In the genomic region with DNA sequence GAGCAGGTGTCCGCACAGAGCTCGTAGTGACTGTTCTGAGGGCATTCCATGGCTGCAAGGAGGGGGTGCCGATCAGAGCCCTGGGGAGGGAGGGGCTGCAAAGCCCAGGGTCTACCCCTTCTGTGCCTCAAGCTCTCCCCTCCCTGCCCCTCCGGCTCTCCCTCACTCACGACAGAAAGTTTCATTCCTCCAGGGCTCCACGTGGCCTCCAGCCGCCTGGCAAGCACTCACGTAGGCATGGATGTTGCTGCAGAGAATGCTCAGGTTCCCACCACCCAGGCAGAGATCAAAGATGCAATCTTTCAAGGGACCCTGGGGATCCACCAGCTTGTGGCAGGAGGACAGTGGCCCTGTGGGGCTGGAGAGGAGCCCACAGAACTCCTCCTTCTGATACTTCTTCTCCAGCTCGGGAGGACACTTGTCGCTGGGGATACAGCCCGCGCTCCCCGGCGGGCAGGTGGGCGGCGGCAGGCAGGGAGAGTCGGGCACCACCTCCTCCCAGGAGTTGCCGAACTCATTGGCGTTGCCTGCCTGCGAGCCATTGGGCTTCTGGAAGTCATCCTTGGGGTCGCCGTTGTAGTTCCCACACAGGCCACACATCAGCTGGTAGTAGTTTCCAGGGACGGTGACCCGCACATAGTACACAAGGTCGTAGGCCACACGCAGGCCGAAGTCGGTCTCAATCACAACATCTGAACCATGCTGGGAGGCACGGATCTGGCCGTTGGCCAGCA, we compare ENCODE assay signal across 6 cellular contexts. TPM values are rescaled to one million over a fixed set of nuclear protein-coding genes. Genes with fewer than 3 reads are reported as not detected.
DNase-seq lines count a peak whose midpoint lies in the region; ATAC-seq, FAIRE-seq and TF ChIP-seq lines count a peak whose summit lies in the region.
"Not testable (repeated sequence)": the region's sequence is repeated elsewhere in the genome, so short reads cannot be mapped to it uniquely, and the experiment has no call there.

No MANE protein-coding gene starts in this region.

- intact Hi-C loops in HepG2 (cut with micrococcal nuclease; ENCODE audit: unreplicated experiment); aorta (cut with DNase I): not testable (repeated sequence)

- not testable (repeated sequence) for H3K4me2 ChIP-seq in GM23338; HepG2 (ENCODE audit: low read depth, low read length)

- not testable (repeated sequence) for TF ChIP-seq POLR2A in HepG2 (IDR thresholded peaks at IDR 0.05; ENCODE audit: insufficient read depth in 1 of 2, low read depth in 2 of 2, low read length in 2 of 2)

- not testable (repeated sequence) for H3K27ac ChIP-seq in GM23338 (ENCODE audit: low read depth); aorta (ENCODE audit: low read depth in 1 of 2, low read length in 2 of 2)
- peak overlapping the region; percentile 67 for H3K27ac ChIP-seq in HepG2 (ENCODE audit: extremely low read length, insufficient read depth, low read length)

- H3K27ac Mint-ChIP-seq in GM23338; activated T-cell treated with anti-CD3 and anti-CD28 coated beads, Interleukin-2, amount 50 U/mL, for 24 hours; chondrocyte (ENCODE audit: unreplicated experiment): not testable (repeated sequence)
- H3K27ac Mint-ChIP-seq in neural crest cell (ENCODE audit: unreplicated experiment) = peak overlapping the region; percentile 50

- not testable (repeated sequence) for H3K79me2 ChIP-seq in GM23338 (replicated peaks; ENCODE audit: insufficient read depth); HepG2 (ENCODE audit: insufficient read depth, low read length)

- H3K4me1 Mint-ChIP-seq in GM23338; activated T-cell treated with anti-CD3 and anti-CD28 coated beads, Interleukin-2, amount 50 U/mL, for 24 hours (ENCODE audit: low read depth); chondrocyte (ENCODE audit: low read depth); neural crest cell: not testable (repeated sequence)

- not testable (repeated sequence) for TF ChIP-seq EP300 in HepG2 (IDR thresholded peaks at IDR 0.05; ENCODE audit: low read depth in 2 of 2, low read length in 2 of 2); HepG2 (CRISPR knock-in tag; IDR thresholded peaks at IDR 0.05; ENCODE audit: borderline replicate concordance)

- H3K9ac ChIP-seq in HepG2 (ENCODE audit: insufficient read depth, low read depth, low read length) = not testable (repeated sequence)

- not testable (repeated sequence) for H3K4me1 ChIP-seq in GM23338 (ENCODE audit: insufficient read depth); aorta (ENCODE audit: control insufficient read depth in 1 of 2, insufficient read depth in 2 of 2, low read length in 2 of 2)
- H3K4me1 ChIP-seq in HepG2 (ENCODE audit: insufficient read depth, low read length) = peaks cover 40% of the 10 kb centered on the region

- H2AFZ ChIP-seq in GM23338; HepG2 (ENCODE audit: low read length): not testable (repeated sequence)

- H3K4me3 Mint-ChIP-seq in GM23338; activated T-cell treated with anti-CD3 and anti-CD28 coated beads, Interleukin-2, amount 50 U/mL, for 24 hours; chondrocyte (ENCODE audit: unreplicated experiment); neural crest cell: not testable (repeated sequence)

- WGBS in HepG2 (ENCODE audit: low lambda C conversion rate) = 90% methylated on average over 8 of the region's 30 CpGs
- WGBS in aorta, 2 donors = 81% methylated on average over 21 to 24 of the region's 30 CpGs

- H4K20me1 ChIP-seq in GM23338 (replicated peaks; ENCODE audit: insufficient read depth); HepG2 (ENCODE audit: insufficient read depth, low read length): not testable (repeated sequence)

- H3K36me3 Mint-ChIP-seq in GM23338 (ENCODE audit: low read depth); chondrocyte (ENCODE audit: low read depth); neural crest cell (ENCODE audit: low read depth): not testable (repeated sequence)
- H3K36me3 Mint-ChIP-seq in activated T-cell treated with anti-CD3 and anti-CD28 coated beads, Interleukin-2, amount 50 U/mL, for 24 hours (ENCODE audit: low read depth) = peaks cover 13% of the 10 kb centered on the region

- H3K9me3 Mint-ChIP-seq in GM23338; activated T-cell treated with anti-CD3 and anti-CD28 coated beads, Interleukin-2, amount 50 U/mL, for 24 hours; chondrocyte (ENCODE audit: low read depth); neural crest cell: not testable (repeated sequence)

- not testable (repeated sequence) for H3F3A ChIP-seq in GM23338 (replicated peaks; ENCODE audit: low read depth)

- not testable (repeated sequence) for H3K4me3 ChIP-seq in GM23338; HepG2 (replicated peaks in 1 of 3; ENCODE audit: insufficient read depth in 1 of 3, low read depth in 2 of 3, low read length in 3 of 3); aorta (ENCODE audit: low read length in 2 of 2)

- H3K9me2 ChIP-seq in GM23338 (ENCODE audit: insufficient read depth) = not testable (repeated sequence)

- TF ChIP-seq CTCF in GM23338 (conservative IDR thresholded peaks at IDR 0.05; ENCODE audit: low read depth in 2 of 2); chondrocyte (IDR thresholded peaks at IDR 0.05); HepG2 (CRISPR knock-in tag; IDR thresholded peaks at IDR 0.05); neural crest cell (conservative IDR thresholded peaks at IDR 0.05): not testable (repeated sequence)

- in situ Hi-C loops in HepG2 (cut with HindIII; ENCODE audit: extremely low pct_ligation_motif_present, low pct_unique_long_range_greater_than_20kb) = not testable (repeated sequence)

- not testable (repeated sequence) for FAIRE-seq in HepG2 (lab: Jason Lieb, UNC)

- POLR2A ChIA-PET in HepG2 (lab: Yijun Ruan, JAX) = not testable (repeated sequence)

- peak; percentile 22; the same call in 2 of the 3 replicates for ATAC-seq in GM23338
- not testable (repeated sequence) for ATAC-seq in HepG2; aorta (ENCODE audit: low FRiP score)

- not testable (repeated sequence) for DNase-seq in GM23338 (ENCODE audit: low spot score); HepG2 (ENCODE audit: low spot score); neural crest cell (ENCODE audit: low read depth, low spot score)
- DNase-seq in activated T-cell treated with anti-CD3 and anti-CD28 coated beads, Interleukin-2, amount 50 U/mL, for 24 hours = peak; percentile 26
- DNase-seq in chondrocyte (ENCODE audit: low spot score) (peak; percentile 55), aorta (peak; percentile 42 to 76)

- BruUV-seq in HepG2 (replicated peaks; lab: Mats Ljungman, UMichigan) = not testable (repeated sequence)

- not testable (repeated sequence) for H3K36me3 ChIP-seq in GM23338 (ENCODE audit: insufficient read depth); HepG2 (replicated peaks in 1 of 2; ENCODE audit: control insufficient read depth in 1 of 2, insufficient read depth in 2 of 2, low read length in 2 of 2); aorta (ENCODE audit: control insufficient read depth in 1 of 2, insufficient read depth in 2 of 2, low read length in 1 of 2)

- H3K27me3 ChIP-seq in GM23338 (ENCODE audit: insufficient read depth); HepG2 (ENCODE audit: control insufficient read depth in 1 of 2, insufficient read depth in 2 of 2, low read length in 2 of 2); aorta (ENCODE audit: control insufficient read depth in 1 of 2, insufficient read depth in 2 of 2, low read length in 1 of 2): not testable (repeated sequence)

- TF ChIP-seq RAD21 in HepG2 (CRISPR knock-in tag; IDR thresholded peaks at IDR 0.05) = not testable (repeated sequence)

- H3K27me3 Mint-ChIP-seq in GM23338 (ENCODE audit: insufficient read depth, low read depth, poor library complexity); activated T-cell treated with anti-CD3 and anti-CD28 coated beads, Interleukin-2, amount 50 U/mL, for 24 hours; chondrocyte (ENCODE audit: low read depth); neural crest cell (ENCODE audit: low read depth): not testable (repeated sequence)

- H3K9me3 ChIP-seq in HepG2 (ENCODE audit: low read length); aorta (ENCODE audit: control insufficient read depth, low read length): not testable (repeated sequence)

- CTCF ChIA-PET in HepG2 (lab: Yijun Ruan, JAX; ENCODE audit: low intra/inter-chr PET ratio, low total read pairs) = not testable (repeated sequence)

RNA-seq across cellular contexts. Expression of gene FBL, which starts 39.8 kb away (rescaled TPM):
- total RNA-seq in GM23338 (2014; rRNA removed; shearing (Covaris generic)) = 403 and 426 TPM in 2 replicates
- polyA plus RNA-seq in GM23338 (2016; fragmentation: Nextera tagmentation; extraction: Ambion mirVana) (553 and 579 TPM in 2 replicates), HepG2 (2011; rRNA removed) (408 and 468 TPM in 2 replicates), aorta (100 to 1,000 TPM; 158 to 232 TPM)
- total RNA-seq in chondrocyte (95.0 to 119 TPM (median 104 TPM) in 3 replicates), HepG2 (2016; rRNA removed; fragmentation: Illumina TruSeq; extraction: Trizol) (153 and 235 TPM in 2 replicates), neural crest cell (473 and 489 TPM in 2 replicates), aorta (100 to 1,000 TPM; 121 to 150 TPM)
- total RNA-seq in HepG2 (2016; cell fraction: cytosol; rRNA removed; fragmentation: Illumina TruSeq; extraction: Trizol; ENCODE audit: low read depth) = 97.6 and 118 TPM in 2 replicates
- 156 and 237 TPM in 2 replicates for total RNA-seq in HepG2 (2016; cell fraction: insoluble cytoplasmic fraction; rRNA removed; fragmentation: Illumina TruSeq; extraction: Trizol)
- 195 and 220 TPM in 2 replicates for total RNA-seq in HepG2 (2016; cell fraction: membrane; rRNA removed; fragmentation: Illumina TruSeq; extraction: Trizol)
- 85.6 and 92.5 TPM in 2 replicates for total RNA-seq in HepG2 (2016; cell fraction: nucleus; rRNA removed; fragmentation: Illumina TruSeq; extraction: Trizol)
- polyA plus RNA-seq in HepG2 (2011; cell fraction: cytosol; rRNA removed) = 399 and 528 TPM in 2 replicates
- polyA plus RNA-seq in HepG2 (2011; cell fraction: nucleus; rRNA removed) = 142 and 169 TPM in 2 replicates
- polyA plus RNA-seq in HepG2 (2012) = 311 and 349 TPM in 2 replicates
- 376 and 452 TPM in 2 replicates for polyA plus RNA-seq in HepG2 (2016; cell fraction: cytosol; fragmentation: Illumina TruSeq; extraction: Trizol; ENCODE audit: low read depth)
- polyA plus RNA-seq in HepG2 (2016; cell fraction: insoluble cytoplasmic fraction; fragmentation: Illumina TruSeq; extraction: Trizol; ENCODE audit: low read depth) = 420 and 553 TPM in 2 replicates
- polyA plus RNA-seq in HepG2 (2016; cell fraction: membrane; fragmentation: Illumina TruSeq; extraction: Trizol; ENCODE audit: low read depth) = 376 and 422 TPM in 2 replicates
- polyA plus RNA-seq in HepG2 (2016; cell fraction: nucleus; fragmentation: Illumina TruSeq; extraction: Trizol; ENCODE audit: insufficient read depth, low read depth) = 243 and 256 TPM in 2 replicates
- polyA minus RNA-seq in HepG2 (2011; rRNA and poly(A)+ RNA removed; ENCODE audit: low replicate concordance) = 543 and 868 TPM in 2 replicates
- 96.2 and 102 TPM in 2 replicates for polyA minus RNA-seq in HepG2 (2011; cell fraction: cytosol; rRNA and poly(A)+ RNA removed)
- 21.2 and 34.9 TPM in 2 replicates for polyA minus RNA-seq in HepG2 (2011; cell fraction: nucleus; rRNA and poly(A)+ RNA removed)

RNA-seq across cellular contexts. Expression of gene FCGBP, which starts 48.4 kb away (rescaled TPM):
- 3.0 and 3.6 TPM in 2 replicates for total RNA-seq in GM23338 (2014; rRNA removed; shearing (Covaris generic))
- polyA plus RNA-seq in GM23338 (2016; fragmentation: Nextera tagmentation; extraction: Ambion mirVana) (0.28 and 0.44 TPM in 2 replicates), HepG2 (2011; rRNA removed) (1.3 and 2.4 TPM in 2 replicates), aorta (10 to 100 TPM in 1 of 2 donors, 1 to 10 TPM in 1; 1.4 to 16.5 TPM)
- total RNA-seq in chondrocyte (0.31 to 1.6 TPM (median 0.42 TPM) in 3 replicates), HepG2 (2016; rRNA removed; fragmentation: Illumina TruSeq; extraction: Trizol) (7.0 and 7.2 TPM in 2 replicates), neural crest cell (1.0 and 1.6 TPM in 2 replicates), aorta (100 to 1,000 TPM in 1 of 2 donors, 10 to 100 TPM in 1; 71.2 to 790 TPM)
- 1.8 and 1.9 TPM in 2 replicates for total RNA-seq in HepG2 (2016; cell fraction: cytosol; rRNA removed; fragmentation: Illumina TruSeq; extraction: Trizol; ENCODE audit: low read depth)
- 4.6 and 6.9 TPM in 2 replicates for total RNA-seq in HepG2 (2016; cell fraction: insoluble cytoplasmic fraction; rRNA removed; fragmentation: Illumina TruSeq; extraction: Trizol)
- 2.4 and 3.0 TPM in 2 replicates for total RNA-seq in HepG2 (2016; cell fraction: membrane; rRNA removed; fragmentation: Illumina TruSeq; extraction: Trizol)
- total RNA-seq in HepG2 (2016; cell fraction: nucleus; rRNA removed; fragmentation: Illumina TruSeq; extraction: Trizol) = 8.3 and 8.8 TPM in 2 replicates
- polyA plus RNA-seq in HepG2 (2011; cell fraction: cytosol; rRNA removed) = 1.5 and 2.4 TPM in 2 replicates
- 5.0 and 8.4 TPM in 2 replicates for polyA plus RNA-seq in HepG2 (2011; cell fraction: nucleus; rRNA removed)
- polyA plus RNA-seq in HepG2 (2012) = 3.0 and 7.8 TPM in 2 replicates
- polyA plus RNA-seq in HepG2 (2016; cell fraction: cytosol; fragmentation: Illumina TruSeq; extraction: Trizol; ENCODE audit: low read depth) = 0.46 and 0.49 TPM in 2 replicates
- 4.1 and 5.1 TPM in 2 replicates for polyA plus RNA-seq in HepG2 (2016; cell fraction: insoluble cytoplasmic fraction; fragmentation: Illumina TruSeq; extraction: Trizol; ENCODE audit: low read depth)
- 0.69 and 0.85 TPM in 2 replicates for polyA plus RNA-seq in HepG2 (2016; cell fraction: membrane; fragmentation: Illumina TruSeq; extraction: Trizol; ENCODE audit: low read depth)
- 7.5 and 8.1 TPM in 2 replicates for polyA plus RNA-seq in HepG2 (2016; cell fraction: nucleus; fragmentation: Illumina TruSeq; extraction: Trizol; ENCODE audit: insufficient read depth, low read depth)
- polyA minus RNA-seq in HepG2 (2011; rRNA and poly(A)+ RNA removed; ENCODE audit: low replicate concordance) = 0.49 and 29.4 TPM in 2 replicates
- polyA minus RNA-seq in HepG2 (2011; cell fraction: cytosol; rRNA and poly(A)+ RNA removed) = 4.5 and 5.8 TPM in 2 replicates
- 8.8 and 9.8 TPM in 2 replicates for polyA minus RNA-seq in HepG2 (2011; cell fraction: nucleus; rRNA and poly(A)+ RNA removed)

RNA-seq across cellular contexts. Expression of gene DYRK1B, which starts 52.0 kb away (rescaled TPM):
- 8.6 and 8.9 TPM in 2 replicates for total RNA-seq in GM23338 (2014; rRNA removed; shearing (Covaris generic))
- polyA plus RNA-seq in GM23338 (2016; fragmentation: Nextera tagmentation; extraction: Ambion mirVana) (6.5 and 7.2 TPM in 2 replicates), HepG2 (2011; rRNA removed) (1.1 and 1.3 TPM in 2 replicates), aorta (10 to 100 TPM in 1 of 2 donors, 1 to 10 TPM in 1; 4.3 to 17.5 TPM)
- total RNA-seq in chondrocyte (15.0 to 20.0 TPM (median 19.6 TPM) in 3 replicates), HepG2 (2016; rRNA removed; fragmentation: Illumina TruSeq; extraction: Trizol) (0.45 and 0.82 TPM in 2 replicates), neural crest cell (40.5 and 44.9 TPM in 2 replicates), aorta (10 to 100 TPM in 1 of 2 donors, 1 to 10 TPM in 1; 8.4 to 12.9 TPM)
- total RNA-seq in HepG2 (2016; cell fraction: cytosol; rRNA removed; fragmentation: Illumina TruSeq; extraction: Trizol; ENCODE audit: low read depth) = 1.2 and 1.7 TPM in 2 replicates
- 0.39 and 1.3 TPM in 2 replicates for total RNA-seq in HepG2 (2016; cell fraction: insoluble cytoplasmic fraction; rRNA removed; fragmentation: Illumina TruSeq; extraction: Trizol)
- total RNA-seq in HepG2 (2016; cell fraction: membrane; rRNA removed; fragmentation: Illumina TruSeq; extraction: Trizol) = 1.00 and 1.1 TPM in 2 replicates
- total RNA-seq in HepG2 (2016; cell fraction: nucleus; rRNA removed; fragmentation: Illumina TruSeq; extraction: Trizol) = 1.3 and 1.5 TPM in 2 replicates
- polyA plus RNA-seq in HepG2 (2011; cell fraction: cytosol; rRNA removed) = 0.50 and 0.64 TPM in 2 replicates
- 5.0 and 6.5 TPM in 2 replicates for polyA plus RNA-seq in HepG2 (2011; cell fraction: nucleus; rRNA removed)
- 2.0 and 2.5 TPM in 2 replicates for polyA plus RNA-seq in HepG2 (2012)
- polyA plus RNA-seq in HepG2 (2016; cell fraction: cytosol; fragmentation: Illumina TruSeq; extraction: Trizol; ENCODE audit: low read depth) = 1.7 and 1.9 TPM in 2 replicates
- polyA plus RNA-seq in HepG2 (2016; cell fraction: insoluble cytoplasmic fraction; fragmentation: Illumina TruSeq; extraction: Trizol; ENCODE audit: low read depth) = 0.58 and 0.68 TPM in 2 replicates
- 1.8 and 2.4 TPM in 2 replicates for polyA plus RNA-seq in HepG2 (2016; cell fraction: membrane; fragmentation: Illumina TruSeq; extraction: Trizol; ENCODE audit: low read depth)
- 4.3 and 5.9 TPM in 2 replicates for polyA plus RNA-seq in HepG2 (2016; cell fraction: nucleus; fragmentation: Illumina TruSeq; extraction: Trizol; ENCODE audit: insufficient read depth, low read depth)
- polyA minus RNA-seq in HepG2 (2011; rRNA and poly(A)+ RNA removed; ENCODE audit: low replicate concordance) = 1.2 and 13.7 TPM in 2 replicates
- polyA minus RNA-seq in HepG2 (2011; cell fraction: cytosol; rRNA and poly(A)+ RNA removed) = not detected in 2 replicates
- 1.3 and 2.7 TPM in 2 replicates for polyA minus RNA-seq in HepG2 (2011; cell fraction: nucleus; rRNA and poly(A)+ RNA removed)

Comparison
In these comparisons a context has a peak if more than half of its experiments do, and no peak if none do; other contexts are left out.
1. RNA of gene FCGBP, which starts 48.4 kb away (total RNA-seq): 71.2 to 790 TPM in aorta; 1.8 to 8.8 TPM in HepG2, 3.0 to 3.6 TPM in GM23338, 1.0 to 1.6 TPM in neural crest cell and 0.31 to 1.6 TPM in chondrocyte; every median in the first group is over 4 times any median in the second.